ENCODE assay signal across 12 cellular contexts in the genomic region with DNA sequence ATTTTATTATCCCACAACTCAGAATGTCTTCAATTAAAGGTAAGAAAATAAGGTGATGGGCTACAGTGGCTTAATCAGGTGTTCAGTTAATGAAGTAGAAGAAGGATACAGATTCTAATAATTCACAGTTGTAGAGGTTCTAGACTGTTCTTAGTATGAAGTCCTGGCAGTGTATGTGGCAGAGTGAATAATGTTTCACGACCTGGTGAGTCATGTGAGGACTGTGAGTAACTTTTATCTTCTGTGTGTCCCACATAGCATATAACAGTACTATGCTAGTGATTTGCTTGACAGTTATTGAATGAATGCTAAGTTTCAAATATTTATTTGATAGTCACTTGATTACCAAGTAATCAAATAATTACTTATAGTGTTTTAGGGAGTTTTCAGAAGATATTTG. TPM values are rescaled to one million over a fixed set of nuclear protein-coding genes. Genes with fewer than 3 reads are reported as not detected.
DNase-seq lines count a peak whose midpoint lies in the region; ATAC-seq and TF ChIP-seq lines count a peak whose summit lies in the region.
"Had no signal": no experiment of that assay in that cellular context is flagged by ENCODE, and none has a peak within 500 bp of the region (broad histone marks: within the 10 kb centered on the region; RNA-seq: fewer than 3 reads in every experiment).

No MANE protein-coding gene starts in this region.

- dilution Hi-C loops in mammary epithelial cell (cut with HindIII; ENCODE audit: low sequenced_read_pairs) = no loop called here

- BruUV-seq in mammary epithelial cell (replicated peaks; lab: Mats Ljungman, UMichigan) = no TSS peak

- H3K4me1 ChIP-seq in mammary epithelial cell (ENCODE audit: insufficient read depth, low read length) (peaks cover 8% of the 10 kb centered on the region), mucosa of descending colon (ENCODE audit: low read depth) (no peaks in the 10 kb centered on the region), neural progenitor cell (no peaks in the 10 kb centered on the region)

- H3K9ac ChIP-seq in mammary epithelial cell (ENCODE audit: insufficient read depth, low read length) = no peak overlapping the region
- H3K9ac ChIP-seq in neural progenitor cell = no peak overlapping the region

- POLR2A ChIA-PET in activated CD4-positive, alpha-beta T cell treated with anti-CD3 and anti-CD28 coated beads for 36 hours (lab: Charles Lee) = no interaction called here

- no peak overlapping the region for H3K27ac Mint-ChIP-seq in activated CD4-positive, alpha-beta T cell treated with anti-CD3 and anti-CD28 coated beads for 36 hours
- no peak overlapping the region for H3K27ac Mint-ChIP-seq in neural progenitor cell

- DNase-seq in activated CD4-positive, alpha-beta T cell treated with anti-CD3 and anti-CD28 coated beads for 36 hours = peak; percentile 28
- DNase-seq in activated CD4-positive, alpha-beta T cell treated with anti-CD3 and anti-CD28 coated beads for 4 hours = no peak
- DNase-seq in LHCN-M2 (ENCODE audit: low read depth) (peak; percentile 66), mammary epithelial cell (peak; percentile 68), mucosa of descending colon (no peak), hippocampal formation (lab: John Stamatoyannopoulos, UW) (no peak), GM19240 (ENCODE audit: insufficient read length, low spot score) (no peak), neural progenitor cell (ENCODE audit: low spot score) (no peak)
- DNase-seq: NCI-H510A; stimulated activated CD4-positive, alpha-beta T cell treated with anti-CD3 and anti-CD28 coated beads, Interleukin-2, amount 100 ng/mL, for 48 hours had no signal

- H3K4me1 Mint-ChIP-seq in activated CD4-positive, alpha-beta T cell treated with anti-CD3 and anti-CD28 coated beads for 36 hours = peaks cover 16% of the 10 kb centered on the region
- no peaks in the 10 kb centered on the region for H3K4me1 Mint-ChIP-seq in neural progenitor cell

- H3K36me3 ChIP-seq in mammary epithelial cell (ENCODE audit: insufficient read depth, low read length) (peaks cover 7% of the 10 kb centered on the region), mucosa of descending colon (ENCODE audit: low read depth) (no peaks in the 10 kb centered on the region), neural progenitor cell (peaks cover 15% of the 10 kb centered on the region)

- no peak overlapping the region for H3K4me3 Mint-ChIP-seq in activated CD4-positive, alpha-beta T cell treated with anti-CD3 and anti-CD28 coated beads for 36 hours
- no peak overlapping the region for H3K4me3 Mint-ChIP-seq in neural progenitor cell

- in situ Hi-C loops in mammary epithelial cell (cut with MboI; ENCODE audit: low sequenced_read_pairs in 2 of 2) = no loop called here

- 0% methylated on average over 1 of the region's 1 CpG for WGBS in mammary epithelial cell (ENCODE audit: low coverage, missing lambda C conversion rate)

- no peaks in the 10 kb centered on the region for H3K9me3 Mint-ChIP-seq in activated CD4-positive, alpha-beta T cell treated with anti-CD3 and anti-CD28 coated beads for 36 hours (ENCODE audit: low read depth)
- no peaks in the 10 kb centered on the region for H3K9me3 Mint-ChIP-seq in neural progenitor cell
- H3K9me3 Mint-ChIP-seq: activated T-helper 2 cell treated with anti-CD3 and anti-CD28 coated beads, Interferon-gamma antibody, Interleukin-2, Interleukin-4, amounts not matched to agents 10 μg/mL and 5 μg/mL and 100 μg/mL, durations not matched to agents 14 hours and 24 hours and 36 hours had no signal

- intact Hi-C loops in activated CD4-positive, alpha-beta T cell treated with anti-CD3 and anti-CD28 coated beads for 36 hours (cut with DNase I, micrococcal nuclease) = no loop called here
- intact Hi-C loops in mammary epithelial cell (cut with micrococcal nuclease) (no loop called here), mucosa of descending colon (cut with DNase I, micrococcal nuclease) (no loop called here)

- ATAC-seq in activated CD4-positive, alpha-beta T cell treated with anti-CD3 and anti-CD28 coated beads for 36 hours = peak; percentile 100
- peak; percentile 55 for ATAC-seq in mucosa of descending colon

- H3K27me3 Mint-ChIP-seq in activated CD4-positive, alpha-beta T cell treated with anti-CD3 and anti-CD28 coated beads for 36 hours = no peaks in the 10 kb centered on the region
- no peaks in the 10 kb centered on the region for H3K27me3 Mint-ChIP-seq in neural progenitor cell (ENCODE audit: insufficient read depth, low read depth)

- H2AFZ ChIP-seq in mammary epithelial cell (ENCODE audit: low read depth, low read length) (no peak overlapping the region), neural progenitor cell (replicated peaks) (no peak overlapping the region)

- no peak overlapping the region for H3K27ac ChIP-seq in mammary epithelial cell (ENCODE audit: insufficient read depth, low read depth, low read length)
- no peak overlapping the region for H3K27ac ChIP-seq in neural progenitor cell
- H3K27ac ChIP-seq: thoracic aorta had no signal

- no peak overlapping the region for H3K4me3 ChIP-seq in mammary epithelial cell (replicated peaks in 1 of 3; ENCODE audit: insufficient read depth in 1 of 3, low read depth in 2 of 3, low read length in 3 of 3)
- no peak overlapping the region for H3K4me3 ChIP-seq in mucosa of descending colon
- H3K4me3 ChIP-seq in neural progenitor cell = no peak overlapping the region
- H3K4me3 ChIP-seq: thoracic aorta had no signal

- no peaks in the 10 kb centered on the region for H3K9me3 ChIP-seq in mammary epithelial cell (replicated peaks; ENCODE audit: insufficient read depth, low read length)
- no peaks in the 10 kb centered on the region for H3K9me3 ChIP-seq in mucosa of descending colon
- no peaks in the 10 kb centered on the region for H3K9me3 ChIP-seq in neural progenitor cell (ENCODE audit: low read depth)
- H3K9me3 ChIP-seq: thoracic aorta had no signal

- H3K27me3 ChIP-seq in mammary epithelial cell (ENCODE audit: insufficient read depth, low read length) = no peaks in the 10 kb centered on the region
- H3K27me3 ChIP-seq in neural progenitor cell = no peaks in the 10 kb centered on the region

- H3K79me2 ChIP-seq in mammary epithelial cell (ENCODE audit: insufficient read depth, low read length) = peaks cover 36% of the 10 kb centered on the region
- peaks cover 56% of the 10 kb centered on the region for H3K79me2 ChIP-seq in neural progenitor cell (ENCODE audit: low read depth)

- no peaks in the 10 kb centered on the region for H3F3A ChIP-seq in neural progenitor cell (ENCODE audit: low read depth)

- peaks cover 15% of the 10 kb centered on the region for H3K36me3 Mint-ChIP-seq in activated CD4-positive, alpha-beta T cell treated with anti-CD3 and anti-CD28 coated beads for 36 hours (ENCODE audit: low read depth)
- H3K36me3 Mint-ChIP-seq in neural progenitor cell = peaks cover 7% of the 10 kb centered on the region

- H4K20me1 ChIP-seq in mammary epithelial cell (ENCODE audit: insufficient read depth, low read length) = no peaks in the 10 kb centered on the region
- peaks cover 21% of the 10 kb centered on the region for H4K20me1 ChIP-seq in neural progenitor cell (ENCODE audit: low read depth)

- CTCF ChIA-PET in activated CD4-positive, alpha-beta T cell treated with anti-CD3 and anti-CD28 coated beads for 36 hours (lab: Charles Lee) = interaction anchor here (0.6 to 1.4 kb wide), 3 partner anchors 10 to 1622 kb away, joined by 3 to 5 read pairs (median 3); no protein-coding TSS in a partner anchor
- CTCF ChIA-PET in mammary epithelial cell (lab: Charles Lee; ENCODE audit: low non-redundant PET) = no interaction called here

- TF ChIP-seq CTCF in mammary epithelial cell (conservative IDR thresholded peaks at IDR 0.05 in 1 of 2, IDR thresholded peaks at IDR 0.05 in 1 of 2; ENCODE audit: extremely low read depth in 1 of 2, insufficient read depth in 1 of 2, low read depth in 1 of 2, low read length in 2 of 2) (no peak), mucosa of descending colon (IDR thresholded peaks at IDR 0.05) (no peak), neural progenitor cell (IDR thresholded peaks at IDR 0.05) (no peak)

- H3K4me2 ChIP-seq in mammary epithelial cell (ENCODE audit: insufficient read depth, low read depth, low read length) (no peak overlapping the region), neural progenitor cell (no peak overlapping the region)

RNA-seq across cellular contexts. Expression of gene SLC16A4, which starts 20.0 kb away (rescaled TPM):
- under 1 TPM; 0.14 to 0.44 TPM for total RNA-seq in activated CD4-positive, alpha-beta T cell treated with anti-CD3 and anti-CD28 coated beads for 36 hours
- total RNA-seq in LHCN-M2 (2014; rRNA removed) (8.0 and 8.1 TPM in 2 replicates), mammary epithelial cell (100 to 1,000 TPM in 1 of 2 donors, 10 to 100 TPM in 1; 29.4 to 198 TPM), mucosa of descending colon (1 to 10 TPM in 2 of 3 donors, under 1 TPM in 1; 0.67 to 4.4 (median 1.8) TPM), neural progenitor cell (ENCODE audit: low replicate concordance) (0.28 and 0.56 TPM in 2 replicates)
- polyA plus RNA-seq in LHCN-M2 (2012) = 7.8 TPM
- 12.4 TPM for polyA plus RNA-seq in mammary epithelial cell
- polyA minus RNA-seq in mammary epithelial cell = 21.8 TPM

RNA-seq across cellular contexts. Expression of gene RBM15, which starts 31.6 kb away (rescaled TPM):
- 10 to 100 TPM; 60.7 to 63.2 TPM for total RNA-seq in activated CD4-positive, alpha-beta T cell treated with anti-CD3 and anti-CD28 coated beads for 36 hours
- total RNA-seq in LHCN-M2 (2014; rRNA removed) = 30.3 and 33.3 TPM in 2 replicates
- polyA plus RNA-seq in LHCN-M2 (2012) = 3.0 TPM
- 10 to 100 TPM; 26.3 to 47.0 TPM for total RNA-seq in mammary epithelial cell
- 16.5 TPM for polyA plus RNA-seq in mammary epithelial cell
- polyA minus RNA-seq in mammary epithelial cell = 76.2 TPM
- 10 to 100 TPM; 24.1 to 29.0 (median 26.7) TPM for total RNA-seq in mucosa of descending colon
- 66.9 and 83.7 TPM in 2 replicates for total RNA-seq in neural progenitor cell (ENCODE audit: low replicate concordance)

RNA-seq across cellular contexts. Expression of gene LAMTOR5, which starts 36.7 kb away (rescaled TPM):
- 100 to 1,000 TPM; 141 to 155 TPM for total RNA-seq in activated CD4-positive, alpha-beta T cell treated with anti-CD3 and anti-CD28 coated beads for 36 hours
- 101 and 116 TPM in 2 replicates for total RNA-seq in LHCN-M2 (2014; rRNA removed)
- polyA plus RNA-seq in LHCN-M2 (2012) = 343 TPM
- 100 to 1,000 TPM in 1 of 2 donors, 10 to 100 TPM in 1; 75.5 to 106 TPM for total RNA-seq in mammary epithelial cell
- polyA plus RNA-seq in mammary epithelial cell = 319 TPM
- 69.8 TPM for polyA minus RNA-seq in mammary epithelial cell
- total RNA-seq in mucosa of descending colon = 100 to 1,000 TPM in 2 of 3 donors, 10 to 100 TPM in 1; 95.3 to 114 (median 108) TPM
- 34.4 and 46.8 TPM in 2 replicates for total RNA-seq in neural progenitor cell (ENCODE audit: low replicate concordance)

Comparison
In these comparisons a context has a peak if more than half of its experiments do, and no peak if none do; other contexts are left out.
1. DNase-seq: peak in activated CD4-positive, alpha-beta T cell treated with anti-CD3 and anti-CD28 coated beads for 36 hours (single experiment), LHCN-M2 (single experiment) and mammary epithelial cell (single experiment); none in activated CD4-positive, alpha-beta T cell treated with anti-CD3 and anti-CD28 coated beads for 4 hours (0 of 2), mucosa of descending colon (0 of 3), hippocampal formation (0 of 2), GM19240 (single experiment) and neural progenitor cell (single experiment).